In genomic region chr2:54706622-54707021, GRCh38 we compare ENCODE assay signal across 29 cellular contexts.
"Had no signal": no experiment of that assay in that cellular context is flagged by ENCODE, and none has a peak within 500 bp of the region (broad histone marks: within the 10 kb centered on the region; RNA-seq: fewer than 3 reads in every experiment).

No MANE protein-coding gene starts in this region.

- DNase-seq: stimulated activated CD4-positive, alpha-beta T cell treated with anti-CD3 and anti-CD28 coated beads, Interleukin-2, amount 100 ng/mL, for 48 hours; stimulated activated CD4-positive, alpha-beta T cell treated with anti-CD3 and anti-CD28 coated beads, Interleukin-4, amount 100 ng/mL, for 1 hour; stimulated activated CD4-positive, alpha-beta T cell treated with anti-CD3 and anti-CD28 coated beads, Interleukin-4, amount 100 ng/mL, for 24 hours; stimulated activated CD4-positive, alpha-beta T cell treated with anti-CD3 and anti-CD28 coated beads, Interleukin-4, amount 100 ng/mL, for 4 hours; stimulated activated CD8-positive, alpha-beta memory T cell treated with anti-CD3 and anti-CD28 coated beads, Interleukin-4, amount 100 ng/mL, for 48 hours; stimulated activated naive B cell treated with anti-CD40 and anti-IgM and Interleukin-4, amounts not matched to agents 10 μg/mL and 1 μg/mL and 100 μg/mL, for 72 hours; stimulated activated naive CD4-positive, alpha-beta T cell; stimulated activated naive CD4-positive, alpha-beta T cell treated with Interleukin-2 at 50 U/mL for 16 hours; stimulated activated naive CD8-positive, alpha-beta T cell treated with anti-CD3 and anti-CD28 coated beads, Interleukin-15, amount 100 ng/mL, for 72 hours; stimulated activated naive CD8-positive, alpha-beta T cell treated with anti-CD3 and anti-CD28 coated beads, Interleukin-15, Interleukin-2, amounts not matched to agents 100 U/mL and 50 U/mL, for 24 hours; stomach; substantia nigra; testis; thyroid gland; tibial artery; transverse colon; trophoblast cell; upper lobe of left lung; upper lobe of right lung; uterus had no signal

- H3K27me3 ChIP-seq: suprapubic skin, testis, thyroid gland, tibial artery, upper lobe of right lung, uterus, vagina had no signal

- H3K4me1 ChIP-seq: testis, uterus, vagina had no signal

- ATAC-seq: stimulated activated effector memory CD8-positive, alpha-beta T cell treated with anti-CD3 and anti-CD28 coated beads, Interleukin-12 subunit alpha, Interleukin-12 subunit beta, amount 100 ng/mL, for 72 hours; stimulated activated memory B cell treated with anti-CD40 and anti-IgM and Interleukin-4, amounts not matched to agents 10 μg/mL and 1 μg/mL and 100 μg/mL, for 72 hours; stimulated activated naive B cell treated with anti-CD40 and anti-IgM and Interleukin-4, amounts not matched to agents 10 μg/mL and 1 μg/mL and 100 μg/mL, for 72 hours; stimulated activated naive CD8-positive, alpha-beta T cell treated with anti-CD3 and anti-CD28 coated beads, Interleukin-15, amount 100 ng/mL, for 72 hours; stimulated activated naive CD8-positive, alpha-beta T cell treated with anti-CD3 and anti-CD28 coated beads, Interleukin-15, Interleukin-2, amounts not matched to agents 100 U/mL and 50 U/mL, for 24 hours; upper lobe of right lung had no signal

- H3K4me3 ChIP-seq: stomach, suprapubic skin, testis, thoracic aorta, thyroid gland, tibial artery, tibial nerve, transverse colon, upper lobe of left lung, upper lobe of right lung, uterus, vagina had no signal

- H3K27ac Mint-ChIP-seq: stimulated activated effector memory CD8-positive, alpha-beta T cell treated with anti-CD3 and anti-CD28 coated beads, Interleukin-12 subunit alpha, Interleukin-12 subunit beta, amount 100 ng/mL, for 72 hours; stimulated activated memory B cell treated with anti-CD40 and anti-IgM and Interleukin-4, amounts not matched to agents 10 μg/mL and 1 μg/mL and 100 μg/mL, for 72 hours; stimulated activated naive B cell treated with anti-CD40 and anti-IgM and Interleukin-4, amounts not matched to agents 10 μg/mL and 1 μg/mL and 100 μg/mL, for 72 hours; stimulated activated naive CD8-positive, alpha-beta T cell treated with anti-CD3 and anti-CD28 coated beads, Interleukin-15, amount 100 ng/mL, for 72 hours; stimulated activated naive CD8-positive, alpha-beta T cell treated with anti-CD3 and anti-CD28 coated beads, Interleukin-15, Interleukin-2, amounts not matched to agents 100 ng/mL and 50 ng/mL, for 24 hours; type B pancreatic cell had no signal

- H3K4me3 Mint-ChIP-seq: stimulated activated effector memory CD8-positive, alpha-beta T cell treated with anti-CD3 and anti-CD28 coated beads, Interleukin-12 subunit alpha, Interleukin-12 subunit beta, amount 100 ng/mL, for 72 hours; stimulated activated memory B cell treated with anti-CD40 and anti-IgM and Interleukin-4, amounts not matched to agents 10 μg/mL and 1 μg/mL and 100 μg/mL, for 72 hours; stimulated activated naive B cell treated with anti-CD40 and anti-IgM and Interleukin-4, amounts not matched to agents 10 μg/mL and 1 μg/mL and 100 μg/mL, for 72 hours; stimulated activated naive CD8-positive, alpha-beta T cell treated with anti-CD3 and anti-CD28 coated beads, Interleukin-15, amount 100 ng/mL, for 72 hours; stimulated activated naive CD8-positive, alpha-beta T cell treated with anti-CD3 and anti-CD28 coated beads, Interleukin-15, Interleukin-2, amounts not matched to agents 100 ng/mL and 50 ng/mL, for 24 hours; type B pancreatic cell had no signal

- H3K36me3 ChIP-seq: stomach, suprapubic skin, thoracic aorta, thyroid gland, tibial artery, tibial nerve, transverse colon, upper lobe of left lung, upper lobe of right lung, uterus, vagina had no signal

- H3K9me3 Mint-ChIP-seq: stimulated activated effector memory CD8-positive, alpha-beta T cell treated with anti-CD3 and anti-CD28 coated beads, Interleukin-12 subunit alpha, Interleukin-12 subunit beta, amount 100 ng/mL, for 72 hours; stimulated activated memory B cell treated with anti-CD40 and anti-IgM and Interleukin-4, amounts not matched to agents 10 μg/mL and 1 μg/mL and 100 μg/mL, for 72 hours; stimulated activated naive B cell treated with anti-CD40 and anti-IgM and Interleukin-4, amounts not matched to agents 10 μg/mL and 1 μg/mL and 100 μg/mL, for 72 hours; stimulated activated naive CD8-positive, alpha-beta T cell treated with anti-CD3 and anti-CD28 coated beads, Interleukin-15, amount 100 ng/mL, for 72 hours; stimulated activated naive CD8-positive, alpha-beta T cell treated with anti-CD3 and anti-CD28 coated beads, Interleukin-15, Interleukin-2, amounts not matched to agents 100 ng/mL and 50 ng/mL, for 24 hours; type B pancreatic cell had no signal

- FAIRE-seq: urothelium cell line had no signal

- H3K9me3 ChIP-seq: stomach, suprapubic skin, testis, thoracic aorta, thyroid gland, tibial artery, tibial nerve, transverse colon, upper lobe of left lung, upper lobe of right lung, uterus, vagina had no signal

- H3K36me3 Mint-ChIP-seq: stimulated activated effector memory CD8-positive, alpha-beta T cell treated with anti-CD3 and anti-CD28 coated beads, Interleukin-12 subunit alpha, Interleukin-12 subunit beta, amount 100 ng/mL, for 72 hours; stimulated activated memory B cell treated with anti-CD40 and anti-IgM and Interleukin-4, amounts not matched to agents 10 μg/mL and 1 μg/mL and 100 μg/mL, for 72 hours; type B pancreatic cell had no signal

- H3K27ac ChIP-seq: stomach, suprapubic skin, testis, thoracic aorta, thyroid gland, tibial artery, tibial nerve, transverse colon, upper lobe of left lung, upper lobe of right lung, uterus, vagina had no signal
